ENCODE assay signal across 8 cellular contexts in genomic region chr2:65129276-65129612, GRCh38. TPM values are rescaled to one million over a fixed set of nuclear protein-coding genes. Genes with fewer than 3 reads are reported as not detected.
A peak's percentile ranks its signal among the peaks of the same experiment; 100 is the strongest.
DNase-seq lines count a peak whose midpoint lies in the region; ATAC-seq and TF ChIP-seq lines count a peak whose summit lies in the region.

No MANE protein-coding gene starts in this region.

- peaks cover 5% of the 10 kb centered on the region for H3K4me1 ChIP-seq in ectodermal cell (ENCODE audit: control insufficient read depth, insufficient read depth, low read length)
- peaks cover 17% of the 10 kb centered on the region for H3K4me1 ChIP-seq in neural progenitor cell

- H2AFZ ChIP-seq in neural progenitor cell (replicated peaks): no peak overlapping the region

- 0 to 2% methylated on average over 9 of the region's 9 CpGs for WGBS in ectodermal cell, 2 experiments

- H3K27ac Mint-ChIP-seq in neural progenitor cell: peak overlapping the region; percentile 100

- peak overlapping the region; percentile 91 for H3K4me2 ChIP-seq in neural progenitor cell

- H3K79me2 ChIP-seq in neural progenitor cell (ENCODE audit: low read depth): peaks cover 53% of the 10 kb centered on the region

- peaks cover 34% of the 10 kb centered on the region for H3K4me1 Mint-ChIP-seq in neural progenitor cell

- CTCF ChIA-PET in RWPE1 (lab: Yijun Ruan, JAX): interaction anchor here (1.1 to 1.2 kb wide), 2 partner anchors 40 to 53 kb away, joined by 3 to 4 read pairs; no protein-coding TSS in a partner anchor

- POLR2A ChIA-PET in RWPE1 (lab: Yijun Ruan, JAX; ENCODE audit: low non-redundant PET): no interaction called here

- H4K20me1 ChIP-seq in neural progenitor cell (ENCODE audit: low read depth): peaks cover 44% of the 10 kb centered on the region

- TF ChIP-seq CTCF in GM12875 (IDR thresholded peaks at IDR 0.05; ENCODE audit: borderline replicate concordance, insufficient read depth, low read depth, low read length) (no peak), RWPE1 (conservative IDR thresholded peaks at IDR 0.05; ENCODE audit: low read depth) (no peak), neural progenitor cell (IDR thresholded peaks at IDR 0.05) (no peak)

- H3K9ac ChIP-seq in neural progenitor cell: peak overlapping the region; percentile 98

- H3F3A ChIP-seq in neural progenitor cell (ENCODE audit: low read depth): peaks cover 19% of the 10 kb centered on the region

- H3K27me3 Mint-ChIP-seq in neural progenitor cell (ENCODE audit: insufficient read depth, low read depth): peaks cover 2% of the 10 kb centered on the region

- H3K27me3 ChIP-seq in ectodermal cell (ENCODE audit: control insufficient read depth, insufficient read depth, low read length, poor library complexity, severe bottlenecking): no peaks in the 10 kb centered on the region
- H3K27me3 ChIP-seq in neural progenitor cell: no peaks in the 10 kb centered on the region

- no peaks in the 10 kb centered on the region for H3K36me3 ChIP-seq in ectodermal cell (ENCODE audit: control insufficient read depth, insufficient read depth, low read length)
- no peaks in the 10 kb centered on the region for H3K36me3 ChIP-seq in neural progenitor cell

- no peak for TF ChIP-seq POLR2A in GM18505 (IDR thresholded peaks at IDR 0.05; ENCODE audit: borderline replicate concordance, extremely low read depth, insufficient read depth, insufficient read length)

- no peak for DNase-seq in RWPE1 (ENCODE audit: low spot score)
- DNase-seq in neural progenitor cell (ENCODE audit: low spot score): no peak
- DNase-seq in mesenteric fat pad (ENCODE audit: low spot score): no peak
- no peak for DNase-seq in OCI-M2 (lab: John Stamatoyannopoulos, UW; ENCODE audit: unreplicated experiment)
- no peak for DNase-seq in EL

- H3K4me3 Mint-ChIP-seq in neural progenitor cell: peak overlapping the region; percentile 100

- ATAC-seq in GM18505 (IDR thresholded peaks at IDR 0.05; ENCODE audit: unreplicated experiment): no peak

- H3K9me3 Mint-ChIP-seq in neural progenitor cell: no peaks in the 10 kb centered on the region

- peak overlapping the region; percentile 57 for H3K4me3 ChIP-seq in GM12875 (ENCODE audit: low read depth, low read length)
- peak overlapping the region; percentile 87 for H3K4me3 ChIP-seq in ectodermal cell (ENCODE audit: insufficient read depth, low read depth, low read length)
- peak overlapping the region; percentile 89 for H3K4me3 ChIP-seq in neural progenitor cell

- H3K27ac ChIP-seq in RWPE1: peak overlapping the region; percentile 84
- H3K27ac ChIP-seq in ectodermal cell (ENCODE audit: insufficient read depth, low read depth, low read length, poor library complexity, severe bottlenecking): peak overlapping the region; percentile 95
- peak overlapping the region; percentile 96 for H3K27ac ChIP-seq in neural progenitor cell

- no peaks in the 10 kb centered on the region for H3K9me3 ChIP-seq in ectodermal cell (ENCODE audit: control insufficient read depth, low read length)
- H3K9me3 ChIP-seq in neural progenitor cell (ENCODE audit: low read depth): no peaks in the 10 kb centered on the region

- peaks cover 9% of the 10 kb centered on the region for H3K36me3 Mint-ChIP-seq in neural progenitor cell

RNA-seq across cellular contexts. Expression of gene RAB1A, which starts 0.7 kb away (rescaled TPM):
- polyA plus RNA-seq in ectodermal cell (2013, experiment 1 of 4): 137 TPM
- polyA plus RNA-seq in ectodermal cell (2013, experiment 2 of 4): 152 TPM
- 133 TPM for polyA plus RNA-seq in ectodermal cell (2013, experiment 3 of 4)
- polyA plus RNA-seq in ectodermal cell (2013, experiment 4 of 4): 145 TPM
- 80.7 and 100 TPM in 2 replicates for total RNA-seq in neural progenitor cell (ENCODE audit: low replicate concordance)
- 216 TPM for total RNA-seq in mesenteric fat pad
